ENCODE assay signal across 8 cellular contexts in the genomic region with DNA sequence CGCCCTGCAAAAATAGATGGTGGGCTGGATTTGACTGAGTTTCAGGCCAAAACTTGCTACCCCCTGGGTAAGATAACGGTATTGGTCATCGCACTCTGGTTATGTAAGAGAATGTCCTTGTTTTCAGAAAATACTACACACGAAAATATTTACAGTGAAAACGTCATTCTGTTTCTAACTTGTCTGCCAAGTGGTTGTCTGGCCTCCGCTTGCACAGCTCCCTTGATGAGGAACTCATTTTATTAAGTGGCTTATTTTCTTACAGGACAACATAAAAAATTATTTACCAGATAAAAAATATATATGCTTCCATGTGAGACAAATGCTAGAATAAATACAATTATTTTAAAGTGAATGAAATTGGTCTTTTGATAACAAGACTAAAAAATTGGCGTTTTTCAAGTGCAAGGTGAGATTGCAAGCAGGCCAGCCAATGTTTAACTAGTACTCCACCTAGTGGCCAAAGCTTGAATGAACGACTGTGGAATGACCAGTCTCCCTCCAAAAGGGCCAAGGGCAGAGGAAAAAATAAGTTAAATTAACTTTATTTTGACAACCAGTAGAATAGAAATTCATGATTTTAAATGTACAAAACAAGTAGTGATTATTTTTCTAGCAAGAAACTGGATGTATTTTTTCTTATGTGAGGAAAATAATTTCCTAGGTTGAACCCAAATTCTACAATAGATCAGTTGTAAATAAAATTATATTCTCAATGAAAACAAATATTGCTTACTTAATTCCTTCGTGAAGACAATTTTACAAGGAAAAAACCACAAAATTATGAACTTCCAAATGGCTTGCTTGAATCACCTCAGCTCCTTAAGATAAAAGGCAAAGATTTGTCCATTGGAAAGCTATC.
DNase-seq lines count a peak whose midpoint lies in the region; TF ChIP-seq lines count a peak whose summit lies in the region.

No MANE protein-coding gene starts in this region.

- no peaks in the 10 kb centered on the region for H3K4me1 Mint-ChIP-seq in activated T-cell treated with anti-CD3 and anti-CD28 coated beads, Interleukin-2, amount 50 U/mL, for 24 hours (ENCODE audit: low read depth)
- H3K4me1 Mint-ChIP-seq in neural crest cell: no peaks in the 10 kb centered on the region

- peak; percentile 93 for TF ChIP-seq CTCF in neural crest cell (conservative IDR thresholded peaks at IDR 0.05)

- in situ Hi-C loops in HAP-1 (cut with MboI; ENCODE audit: low sequenced_read_pairs): loop anchor here (5.0 to 25.0 kb wide), 3 partner anchors 67 to 460 kb away; no protein-coding TSS in a partner anchor

- H3K4me3 ChIP-seq in HAP-1: no peak overlapping the region

- no peaks in the 10 kb centered on the region for H3K36me3 ChIP-seq in HAP-1 (replicated peaks)

- no peaks in the 10 kb centered on the region for H3K27me3 Mint-ChIP-seq in activated T-cell treated with anti-CD3 and anti-CD28 coated beads, Interleukin-2, amount 50 U/mL, for 24 hours
- H3K27me3 Mint-ChIP-seq in neural crest cell (ENCODE audit: low read depth): peaks cover 2% of the 10 kb centered on the region

- no peaks in the 10 kb centered on the region; the same call in 1 of the 2 replicates for H3K9me3 ChIP-seq in HAP-1

- H3K27ac Mint-ChIP-seq in activated T-cell treated with anti-CD3 and anti-CD28 coated beads, Interleukin-2, amount 50 U/mL, for 24 hours: no peak overlapping the region
- H3K27ac Mint-ChIP-seq in neural crest cell (ENCODE audit: unreplicated experiment): no peak overlapping the region

- no peaks in the 10 kb centered on the region for H3K4me1 ChIP-seq in HAP-1

- H3K27me3 ChIP-seq in HAP-1 (ENCODE audit: low read depth): no peaks in the 10 kb centered on the region

- no peak overlapping the region for H3K4me3 Mint-ChIP-seq in activated T-cell treated with anti-CD3 and anti-CD28 coated beads, Interleukin-2, amount 50 U/mL, for 24 hours
- no peak overlapping the region for H3K4me3 Mint-ChIP-seq in neural crest cell

- peak; percentile 42 for DNase-seq in activated T-cell treated with anti-CD3 and anti-CD28 coated beads for 1 hour (ENCODE audit: low read depth)
- no peak for DNase-seq in activated T-cell treated with anti-CD3 and anti-CD28 coated beads, Interleukin-2, amount 50 U/mL, for 24 hours
- peak; percentile 54 to 80 for DNase-seq in HAP-1 (ENCODE audit: low spot score in 2 of 2)
- peak; percentile 9 for DNase-seq in NCI-H2029 treated with DMSO at 0.1 percent for 48 hours (lab: John Stamatoyannopoulos, UW)
- peak; percentile 46 to 56 for DNase-seq in activated CD4-positive, alpha-beta T cell treated with anti-CD3 and anti-CD28 coated beads, Interleukin-2, amount 50 U/mL, for 48 hours
- DNase-seq in fibroblast of gingiva (ENCODE audit: low read depth): peak; percentile 45
- peak; percentile 61 for DNase-seq in neural crest cell (ENCODE audit: low read depth, low spot score)
- DNase-seq in occipital lobe (lab: John Stamatoyannopoulos, UW): no peak

- no peaks in the 10 kb centered on the region for H3K36me3 Mint-ChIP-seq in activated T-cell treated with anti-CD3 and anti-CD28 coated beads, Interleukin-2, amount 50 U/mL, for 24 hours (ENCODE audit: low read depth)
- H3K36me3 Mint-ChIP-seq in neural crest cell (ENCODE audit: low read depth): no peaks in the 10 kb centered on the region

- H3K9me3 Mint-ChIP-seq in activated T-cell treated with anti-CD3 and anti-CD28 coated beads, Interleukin-2, amount 50 U/mL, for 24 hours: no peaks in the 10 kb centered on the region
- H3K9me3 Mint-ChIP-seq in neural crest cell: peaks cover 5% of the 10 kb centered on the region

Comparison
In these comparisons a context has a peak if more than half of its experiments do, and no peak if none do; other contexts are left out.
1. DNase-seq: peak in activated T-cell treated with anti-CD3 and anti-CD28 coated beads for 1 hour (single experiment), HAP-1 (2 of 2), NCI-H2029 treated with DMSO at 0.1 percent for 48 hours (single experiment), activated CD4-positive, alpha-beta T cell treated with anti-CD3 and anti-CD28 coated beads, Interleukin-2, amount 50 U/mL, for 48 hours (2 of 2), fibroblast of gingiva (single experiment) and neural crest cell (single experiment); none in activated T-cell treated with anti-CD3 and anti-CD28 coated beads, Interleukin-2, amount 50 U/mL, for 24 hours (single experiment) and occipital lobe (single experiment).